In the genomic region with DNA sequence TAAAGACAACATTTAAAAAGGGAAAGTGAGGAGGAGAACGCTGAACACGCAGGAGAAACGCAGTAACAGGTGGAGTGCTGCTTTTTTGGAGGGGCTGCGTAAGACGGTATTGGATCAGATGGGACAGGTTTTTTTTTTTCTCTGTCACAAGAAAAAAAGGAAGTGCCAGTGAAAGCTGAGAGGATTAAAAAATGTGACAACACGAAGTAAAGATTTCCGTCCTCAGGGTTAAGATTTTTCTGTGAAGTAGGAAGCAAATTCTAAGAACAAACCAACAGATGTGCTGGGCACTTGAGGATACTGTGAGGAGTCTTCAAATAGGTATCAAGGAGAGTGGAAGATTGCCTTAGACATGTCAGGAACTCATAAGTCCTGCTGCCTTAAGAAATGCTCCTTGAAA, we compare ENCODE assay signal across 18 cellular contexts. TPM values are rescaled to one million over a fixed set of nuclear protein-coding genes. Genes with fewer than 3 reads are reported as not detected.
A peak's percentile ranks its signal among the peaks of the same experiment; 100 is the strongest.
DNase-seq lines count a peak whose midpoint lies in the region; ATAC-seq and TF ChIP-seq lines count a peak whose summit lies in the region.
"Had no signal": no experiment of that assay in that cellular context is flagged by ENCODE, and none has a peak within 500 bp of the region (broad histone marks: within the 10 kb centered on the region; RNA-seq: fewer than 3 reads in every experiment).

No MANE protein-coding gene starts in this region.

- no peaks in the 10 kb centered on the region for H3K36me3 ChIP-seq in ascending aorta
- H3K36me3 ChIP-seq: uterus had no signal

- H3K9me3 Mint-ChIP-seq in activated T-cell treated with anti-CD3 and anti-CD28 coated beads, Interleukin-2, amount 50 U/mL, for 72 hours = no peaks in the 10 kb centered on the region
- peaks cover 5% of the 10 kb centered on the region for H3K9me3 Mint-ChIP-seq in activated T-helper 17 cell treated with anti-CD3 and anti-CD28 coated beads, Interleukin-2, amount 50 U/mL, for 72 hours
- peaks cover 10% of the 10 kb centered on the region for H3K9me3 Mint-ChIP-seq in stimulated activated memory B cell treated with anti-CD40 and anti-IgM and Interleukin-4, amounts not matched to agents 10 μg/mL and 1 μg/mL and 100 μg/mL, for 72 hours
- H3K9me3 Mint-ChIP-seq in mesothelial cell of epicardium = no peaks in the 10 kb centered on the region

- H3K4me3 ChIP-seq in ascending aorta = no peak overlapping the region
- H3K4me3 ChIP-seq: uterus had no signal

- no peaks in the 10 kb centered on the region for H3K4me1 ChIP-seq in ascending aorta
- H3K4me1 ChIP-seq: uterus had no signal

- no peaks in the 10 kb centered on the region for H3K9me3 ChIP-seq in ascending aorta
- H3K9me3 ChIP-seq: uterus had no signal

- peak overlapping the region; percentile 5 to 31 for H3K4me3 Mint-ChIP-seq in activated T-cell treated with anti-CD3 and anti-CD28 coated beads, Interleukin-2, amount 50 U/mL, for 72 hours
- peak overlapping the region; percentile 30 for H3K4me3 Mint-ChIP-seq in activated T-helper 17 cell treated with anti-CD3 and anti-CD28 coated beads, Interleukin-2, amount 50 U/mL, for 72 hours
- H3K4me3 Mint-ChIP-seq in stimulated activated memory B cell treated with anti-CD40 and anti-IgM and Interleukin-4, amounts not matched to agents 10 μg/mL and 1 μg/mL and 100 μg/mL, for 72 hours = peak overlapping the region; percentile 49
- H3K4me3 Mint-ChIP-seq in mesothelial cell of epicardium = no peak overlapping the region

- DNase-seq in activated T-cell treated with anti-CD3 and anti-CD28 coated beads, Interleukin-2, amount 50 U/mL, for 72 hours = no peak
- no peak for DNase-seq in activated T-cell treated with anti-CD3 and anti-CD28 coated beads for 4 hours
- peak; percentile 78 to 94 for DNase-seq in NCI-H524 (lab: John Stamatoyannopoulos, UW)
- DNase-seq in DMS79 treated with DMSO at 0.1 percent for 48 hours (lab: John Stamatoyannopoulos, UW) = no peak
- no peak for DNase-seq in mesothelial cell of epicardium (ENCODE audit: low spot score in 2 of 2, unreplicated experiment in 2 of 2)
- no peak for DNase-seq in ascending aorta (ENCODE audit: low spot score in 2 of 2)
- DNase-seq: activated CD4-positive, CD25-positive, alpha-beta regulatory T cell; COR-L47; left colon; NCI-H1092 treated with DMSO at 0.1 percent for 48 hours; NCI-H69; uterus had no signal

- no peak overlapping the region for H3K27ac ChIP-seq in ascending aorta

- ATAC-seq in activated T-cell treated with anti-CD3 and anti-CD28 coated beads, Interleukin-2, amount 50 U/mL, for 72 hours (replicated peaks in 1 of 2) = no peak
- no peak for ATAC-seq in activated T-helper 17 cell treated with anti-CD3 and anti-CD28 coated beads, Interleukin-2, amount 50 U/mL, for 72 hours (replicated peaks)
- no peak for ATAC-seq in stimulated activated memory B cell treated with anti-CD40 and anti-IgM and Interleukin-4, amounts not matched to agents 10 μg/mL and 1 μg/mL and 100 μg/mL, for 72 hours
- ATAC-seq: HepG2, left colon, Panc1, sciatic nerve had no signal

- H3K4me1 Mint-ChIP-seq in activated T-cell treated with anti-CD3 and anti-CD28 coated beads, Interleukin-2, amount 50 U/mL, for 72 hours (ENCODE audit: low read depth) = peaks cover 20% of the 10 kb centered on the region
- H3K4me1 Mint-ChIP-seq in activated T-helper 17 cell treated with anti-CD3 and anti-CD28 coated beads, Interleukin-2, amount 50 U/mL, for 72 hours = peaks cover 14% of the 10 kb centered on the region
- peaks cover 53% of the 10 kb centered on the region for H3K4me1 Mint-ChIP-seq in stimulated activated memory B cell treated with anti-CD40 and anti-IgM and Interleukin-4, amounts not matched to agents 10 μg/mL and 1 μg/mL and 100 μg/mL, for 72 hours
- H3K4me1 Mint-ChIP-seq in mesothelial cell of epicardium = peaks cover 15% of the 10 kb centered on the region

- peaks cover 10% of the 10 kb centered on the region for H3K27me3 Mint-ChIP-seq in activated T-cell treated with anti-CD3 and anti-CD28 coated beads, Interleukin-2, amount 50 U/mL, for 72 hours (ENCODE audit: low read depth)
- H3K27me3 Mint-ChIP-seq in activated T-helper 17 cell treated with anti-CD3 and anti-CD28 coated beads, Interleukin-2, amount 50 U/mL, for 72 hours = no peaks in the 10 kb centered on the region
- no peaks in the 10 kb centered on the region for H3K27me3 Mint-ChIP-seq in stimulated activated memory B cell treated with anti-CD40 and anti-IgM and Interleukin-4, amounts not matched to agents 10 μg/mL and 1 μg/mL and 100 μg/mL, for 72 hours
- H3K27me3 Mint-ChIP-seq in mesothelial cell of epicardium (ENCODE audit: low read depth) = peaks cover 13% of the 10 kb centered on the region

- intact Hi-C loops in ascending aorta (cut with DNase I) = no loop called here

- TF ChIP-seq CTCF in mesothelial cell of epicardium (IDR thresholded peaks at IDR 0.05; ENCODE audit: unreplicated experiment) (no peak), ascending aorta (IDR thresholded peaks at IDR 0.05) (no peak)

- H3K36me3 Mint-ChIP-seq in activated T-cell treated with anti-CD3 and anti-CD28 coated beads, Interleukin-2, amount 50 U/mL, for 72 hours (ENCODE audit: insufficient read depth in 2 of 2) = no peaks in the 10 kb centered on the region
- H3K36me3 Mint-ChIP-seq in activated T-helper 17 cell treated with anti-CD3 and anti-CD28 coated beads, Interleukin-2, amount 50 U/mL, for 72 hours (ENCODE audit: low read depth) = no peaks in the 10 kb centered on the region
- peaks cover 15% of the 10 kb centered on the region for H3K36me3 Mint-ChIP-seq in stimulated activated memory B cell treated with anti-CD40 and anti-IgM and Interleukin-4, amounts not matched to agents 10 μg/mL and 1 μg/mL and 100 μg/mL, for 72 hours
- no peaks in the 10 kb centered on the region for H3K36me3 Mint-ChIP-seq in mesothelial cell of epicardium

- no peaks in the 10 kb centered on the region for H3K27me3 ChIP-seq in ascending aorta
- H3K27me3 ChIP-seq: uterus had no signal

- no peak overlapping the region for H3K27ac Mint-ChIP-seq in activated T-cell treated with anti-CD3 and anti-CD28 coated beads, Interleukin-2, amount 50 U/mL, for 72 hours
- H3K27ac Mint-ChIP-seq in activated T-helper 17 cell treated with anti-CD3 and anti-CD28 coated beads, Interleukin-2, amount 50 U/mL, for 72 hours = no peak overlapping the region
- peak overlapping the region; percentile 85 for H3K27ac Mint-ChIP-seq in stimulated activated memory B cell treated with anti-CD40 and anti-IgM and Interleukin-4, amounts not matched to agents 10 μg/mL and 1 μg/mL and 100 μg/mL, for 72 hours
- H3K27ac Mint-ChIP-seq in mesothelial cell of epicardium = no peak overlapping the region

RNA-seq across cellular contexts. Expression of a gene that starts 5.8 kb away (rescaled TPM):
- under 1 TPM; 0.09 to 0.17 TPM for total RNA-seq in activated T-cell treated with anti-CD3 and anti-CD28 coated beads, Interleukin-2, amount 50 U/mL, for 72 hours
- total RNA-seq in activated T-helper 17 cell treated with anti-CD3 and anti-CD28 coated beads, Interleukin-2, amount 50 U/mL, for 72 hours = under 1 TPM in 1 of 2 donors, not detected in 1; 0.58 TPM
- total RNA-seq in mesothelial cell of epicardium (0.86 to 1.5 TPM (median 1.3 TPM) in 3 replicates), ascending aorta (10.9 TPM)
- total RNA-seq: G401 had no signal

Comparison
In these comparisons a context has a peak if more than half of its experiments do, and no peak if none do; other contexts are left out.
1. DNase-seq: peak in NCI-H524 (2 of 2); none in activated T-cell treated with anti-CD3 and anti-CD28 coated beads, Interleukin-2, amount 50 U/mL, for 72 hours (0 of 2), activated T-cell treated with anti-CD3 and anti-CD28 coated beads for 4 hours (single experiment), DMS79 treated with DMSO at 0.1 percent for 48 hours (single experiment), mesothelial cell of epicardium (0 of 2) and ascending aorta (0 of 2).